Comparison of ENCODE assay signal across 7 cellular contexts in genomic region chr11:134768463-134768862, GRCh38.
"Had no signal": no experiment of that assay in that cellular context is flagged by ENCODE, and none has a peak within 500 bp of the region (broad histone marks: within the 10 kb centered on the region; RNA-seq: fewer than 3 reads in every experiment).

No MANE protein-coding gene starts in this region.

- H3K27ac Mint-ChIP-seq: IgD-negative memory B cell had no signal

- ATAC-seq: K562 had no signal

- H3K4me3 ChIP-seq: K562 had no signal

- H3K4me3 Mint-ChIP-seq: IgD-negative memory B cell had no signal

- DNase-seq: IMR-90, KBM-7, KG1 had no signal

- FAIRE-seq: HTR-8/SVneo, K562 had no signal

- H3K27ac ChIP-seq: HL-60 had no signal
